4 cellular contexts compared by ENCODE assay signal in genomic region chr3:132187746-132188145, GRCh38.
"Had no signal": no experiment of that assay in that cellular context is flagged by ENCODE, and none has a peak within 500 bp of the region (broad histone marks: within the 10 kb centered on the region; RNA-seq: fewer than 3 reads in every experiment).

No MANE protein-coding gene starts in this region.

- ATAC-seq: GM23338 had no signal

- H3K4me3 Mint-ChIP-seq: GM23338, H9 had no signal

- H3K4me3 ChIP-seq: GM23338 had no signal

- H3K9me3 Mint-ChIP-seq: GM23338, H9 had no signal

- DNase-seq: H9, HCEC 1CT, IMR-90 had no signal

- H2AFZ ChIP-seq: GM23338 had no signal

- H3K27ac Mint-ChIP-seq: GM23338, H9 had no signal

- H3K4me2 ChIP-seq: GM23338 had no signal
